ENCODE assay signal across 2 cellular contexts in genomic region chr5:32725994-32726659, GRCh38.
TF ChIP-seq lines count a peak whose summit lies in the region.

No MANE protein-coding gene starts in this region.

TF ChIP-seq in liver, 16 proteins besides CTCF, POLR2A, EP300 and RAD21 (continued from another document):
- no peak for TF ChIP-seq EGR1 (IDR thresholded peaks at IDR 0.05; ENCODE audit: low read depth in 2 of 2)

TF ChIP-seq in HepG2, 621 proteins besides CTCF, POLR2A, EP300 and RAD21:
- TF ChIP-seq ATF2 (CRISPR knock-in tag; IDR thresholded peaks at IDR 0.05) = no peak
- TF ChIP-seq SOX13 (IDR thresholded peaks at IDR 0.05) = no peak
- TF ChIP-seq SOX13 (CRISPR knock-in tag; conservative IDR thresholded peaks at IDR 0.05 in 1 of 2, IDR thresholded peaks at IDR 0.05 in 1 of 2) = no peak
- no peak for TF ChIP-seq GABPA (IDR thresholded peaks at IDR 0.05; ENCODE audit: low read depth, low read length)
- TF ChIP-seq GABPA (CRISPR knock-in tag; IDR thresholded peaks at IDR 0.05; ENCODE audit: low read depth) = no peak
- no peak for TF ChIP-seq TEAD2 (CRISPR knock-in tag; IDR thresholded peaks at IDR 0.05)
- TF ChIP-seq ZNF563 (CRISPR knock-in tag; IDR thresholded peaks at IDR 0.05) = no peak
- TF ChIP-seq ELF1 (CRISPR knock-in tag; IDR thresholded peaks at IDR 0.05) = no peak
- no peak for TF ChIP-seq ZNF383 (CRISPR knock-in tag; IDR thresholded peaks at IDR 0.05; ENCODE audit: borderline replicate concordance)
- no peak for TF ChIP-seq SNRNP70 (IDR thresholded peaks at IDR 0.05; ENCODE audit: low read depth, low read length)
- TF ChIP-seq PAXIP1 (CRISPR knock-in tag; conservative IDR thresholded peaks at IDR 0.05) = no peak
- TF ChIP-seq ZFP36L1 (CRISPR knock-in tag; IDR thresholded peaks at IDR 0.05) = no peak
- TF ChIP-seq XBP1 (CRISPR knock-in tag; IDR thresholded peaks at IDR 0.05) = no peak
- TF ChIP-seq ZNF713 (CRISPR knock-in tag; IDR thresholded peaks at IDR 0.05) = no peak
- no peak for TF ChIP-seq CENPT (CRISPR knock-in tag; IDR thresholded peaks at IDR 0.05; ENCODE audit: low read depth)
- no peak for TF ChIP-seq ZC3H4 (CRISPR knock-in tag; IDR thresholded peaks at IDR 0.05; ENCODE audit: borderline replicate concordance)
- TF ChIP-seq PLSCR1 (CRISPR knock-in tag; IDR thresholded peaks at IDR 0.05; ENCODE audit: borderline replicate concordance) = no peak
- TF ChIP-seq RAD51 (IDR thresholded peaks at IDR 0.05; ENCODE audit: borderline replicate concordance) = no peak
- TF ChIP-seq MXD4 (CRISPR knock-in tag; IDR thresholded peaks at IDR 0.05) = no peak
